ENCODE assay signal across 27 cellular contexts in genomic region chr2:234181128-234181527, GRCh38.
"Had no signal": no experiment of that assay in that cellular context is flagged by ENCODE, and none has a peak within 500 bp of the region (broad histone marks: within the 10 kb centered on the region; RNA-seq: fewer than 3 reads in every experiment).

No MANE protein-coding gene starts in this region.

- ATAC-seq: activated CD4-positive, alpha-beta T cell treated with anti-CD3 and anti-CD28 coated beads for 36 hours; activated CD8-positive, alpha-beta T cell treated with anti-CD3 and anti-CD28 coated beads for 36 hours; activated naive CD4-positive, alpha-beta T cell treated with anti-CD3 and anti-CD28 coated beads, Interleukin-2, amount 50 U/mL, for 72 hours; activated T-cell treated with anti-CD3 and anti-CD28 coated beads, Interleukin-2, amount 50 U/mL, for 4 hours; esophagus mucosa had no signal

- H3K27ac ChIP-seq: brain microvascular endothelial cell, coronary artery, dorsolateral prefrontal cortex had no signal

- H3K4me3 ChIP-seq: coronary artery, dorsolateral prefrontal cortex had no signal

- DNase-seq: activated CD4-positive, alpha-beta T cell treated with anti-CD3 and anti-CD28 coated beads for 36 hours; activated CD4-positive, alpha-beta T cell treated with anti-CD3 and anti-CD28 coated beads, Interleukin-2, amount 50 U/mL, for 1 hour; activated CD4-positive, alpha-beta T cell treated with anti-CD3 and anti-CD28 coated beads, Interleukin-2, amount 50 U/mL, for 48 hours; activated CD4-positive, CD25-positive, alpha-beta regulatory T cell; activated CD4-positive, CD25-positive, alpha-beta regulatory T cell treated with anti-CD3 and anti-CD28 coated beads, Interleukin-2, amount 50 U/mL, for 72 hours; activated CD8-positive, alpha-beta memory T cell treated with anti-CD3 and anti-CD28 coated beads for 24 hours; activated CD8-positive, alpha-beta T cell treated with anti-CD3 and anti-CD28 coated beads for 36 hours; activated effector memory CD4-positive, alpha-beta T cell treated with anti-CD3 and anti-CD28 coated beads, Interleukin-2, amount 50 U/mL, for 16 hours; activated naive CD4-positive, alpha-beta T cell treated with anti-CD3 and anti-CD28 coated beads, Interleukin-2, amount 10 ng/mL, durations not matched to agents 7 days and 5 days; activated naive CD8-positive, alpha-beta T cell treated with anti-CD3 and anti-CD28 coated beads, Interleukin-2, amount 10 ng/mL, durations not matched to agents 7 days and 5 days; activated T-cell treated with anti-CD3 and anti-CD28 coated beads, Interleukin-2, amount 50 U/mL, for 4 hours; amniotic stem cell; anterior cingulate cortex; brain microvascular endothelial cell; dorsolateral prefrontal cortex; effector memory CD4-positive, alpha-beta T cell; endodermal cell; foreskin fibroblast; head of caudate nucleus; hippocampal formation; T-helper 2 cell had no signal

- H3K36me3 ChIP-seq: brain microvascular endothelial cell had no signal

- H3K27me3 ChIP-seq: brain microvascular endothelial cell had no signal

- FAIRE-seq: astrocyte, bronchial epithelial cell, frontal cortex had no signal
